ENCODE assay signal across 11 cellular contexts in genomic region chr20:51402201-51402600, GRCh38.
DNase-seq lines count a peak whose midpoint lies in the region; ATAC-seq and TF ChIP-seq lines count a peak whose summit lies in the region.
"Had no signal": no experiment of that assay in that cellular context is flagged by ENCODE, and none has a peak within 500 bp of the region (broad histone marks: within the 10 kb centered on the region; RNA-seq: fewer than 3 reads in every experiment).

No MANE protein-coding gene starts in this region.

- H3K9me3 ChIP-seq in right atrium auricular region: no peaks in the 10 kb centered on the region
- H3K9me3 ChIP-seq: breast epithelium had no signal

- ATAC-seq in HG02885 (IDR thresholded peaks at IDR 0.05; ENCODE audit: poor library complexity, unreplicated experiment): no peak

- no peak overlapping the region for H2AFZ ChIP-seq in KMS-11 (ENCODE audit: low read depth)

- H4K20me1 ChIP-seq in KMS-11 (ENCODE audit: insufficient read depth): no peaks in the 10 kb centered on the region

- H3K27me3 ChIP-seq in KMS-11 (ENCODE audit: insufficient read depth, low read depth): no peaks in the 10 kb centered on the region
- H3K27me3 ChIP-seq in right atrium auricular region: no peaks in the 10 kb centered on the region
- H3K27me3 ChIP-seq: breast epithelium had no signal

- peak overlapping the region; percentile 98 for H3K27ac ChIP-seq in KMS-11
- H3K27ac ChIP-seq in right atrium auricular region: no peak overlapping the region
- H3K27ac ChIP-seq: breast epithelium, RWPE1 had no signal

- peak overlapping the region; percentile 69; the same call in 1 of the 2 replicates for H3K9ac ChIP-seq in KMS-11

- peak overlapping the region; percentile 50 for H3K4me2 ChIP-seq in KMS-11

- H3K4me3 ChIP-seq in KMS-11 (IDR thresholded peaks at IDR 0.05; ENCODE audit: insufficient read depth, low read depth, low read length): no peak overlapping the region
- H3K4me3 ChIP-seq in right atrium auricular region: no peak overlapping the region
- H3K4me3 ChIP-seq: breast epithelium, skin epidermis had no signal

- H3K36me3 ChIP-seq in KMS-11 (ENCODE audit: insufficient read depth) (no peaks in the 10 kb centered on the region), right atrium auricular region (no peaks in the 10 kb centered on the region)
- H3K36me3 ChIP-seq: breast epithelium had no signal

- peaks cover 92% of the 10 kb centered on the region for H3K4me1 ChIP-seq in KMS-11 (ENCODE audit: low read depth, poor library complexity, severe bottlenecking)
- H3K4me1 ChIP-seq in right atrium auricular region: no peaks in the 10 kb centered on the region
- H3K4me1 ChIP-seq: breast epithelium had no signal

- peak; percentile 44 for DNase-seq in AG09319 (ENCODE audit: extremely low read depth, low read depth)
- peak; percentile 28 for DNase-seq in activated CD4-positive, alpha-beta T cell treated with anti-CD3 and anti-CD28 coated beads for 48 hours
- DNase-seq in germinal center (ENCODE audit: low spot score): peak; percentile 39
- DNase-seq in HuH-7 (ENCODE audit: low spot score): no peak
- DNase-seq in NCI-H1930 (lab: John Stamatoyannopoulos, UW): no peak
- no peak for DNase-seq in right atrium auricular region (ENCODE audit: low spot score)

- TF ChIP-seq CTCF in AG09319 (IDR thresholded peaks at IDR 0.05; ENCODE audit: low read depth, low read length) (no peak), KMS-11 (conservative IDR thresholded peaks at IDR 0.05; ENCODE audit: low read depth, low read length) (no peak), right atrium auricular region (IDR thresholded peaks at IDR 0.05) (no peak)

- H3K79me2 ChIP-seq in KMS-11 (ENCODE audit: insufficient read depth, low read depth): peaks cover 9% of the 10 kb centered on the region; the same call in 1 of the 2 replicates

Comparison
In these comparisons a context has a peak if more than half of its experiments do, and no peak if none do; other contexts are left out.
1. DNase-seq: peak in AG09319 (single experiment), activated CD4-positive, alpha-beta T cell treated with anti-CD3 and anti-CD28 coated beads for 48 hours (single experiment) and germinal center (single experiment); none in HuH-7 (single experiment), NCI-H1930 (0 of 2) and right atrium auricular region (single experiment).